In the genomic region with DNA sequence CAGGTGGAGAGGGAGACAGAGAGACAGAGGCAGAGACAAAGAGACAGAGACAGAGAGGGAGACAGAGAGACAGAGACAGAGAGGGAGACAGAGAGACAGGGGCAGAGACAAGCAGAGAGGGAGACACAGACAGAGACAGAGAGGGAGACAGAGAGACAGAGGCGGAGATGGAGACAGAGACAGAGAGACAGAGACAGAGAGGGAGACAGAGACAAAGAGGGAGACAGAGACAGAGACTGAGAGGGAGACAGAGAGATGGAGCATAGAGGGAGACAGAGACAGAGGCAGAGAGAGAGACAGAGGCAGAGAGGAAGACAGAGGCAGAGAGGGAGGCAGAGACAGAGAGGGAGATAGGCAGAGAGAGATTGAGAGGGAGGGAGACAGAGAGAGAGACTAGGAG, we compare ENCODE assay signal across 1 cellular context.
TF ChIP-seq lines count a peak whose summit lies in the region.

No MANE protein-coding gene starts in this region.

TF ChIP-seq in GM23338, 12 proteins besides CTCF, POLR2A, EP300 and RAD21 (continued from another document):
- TF ChIP-seq, protein P1, sequence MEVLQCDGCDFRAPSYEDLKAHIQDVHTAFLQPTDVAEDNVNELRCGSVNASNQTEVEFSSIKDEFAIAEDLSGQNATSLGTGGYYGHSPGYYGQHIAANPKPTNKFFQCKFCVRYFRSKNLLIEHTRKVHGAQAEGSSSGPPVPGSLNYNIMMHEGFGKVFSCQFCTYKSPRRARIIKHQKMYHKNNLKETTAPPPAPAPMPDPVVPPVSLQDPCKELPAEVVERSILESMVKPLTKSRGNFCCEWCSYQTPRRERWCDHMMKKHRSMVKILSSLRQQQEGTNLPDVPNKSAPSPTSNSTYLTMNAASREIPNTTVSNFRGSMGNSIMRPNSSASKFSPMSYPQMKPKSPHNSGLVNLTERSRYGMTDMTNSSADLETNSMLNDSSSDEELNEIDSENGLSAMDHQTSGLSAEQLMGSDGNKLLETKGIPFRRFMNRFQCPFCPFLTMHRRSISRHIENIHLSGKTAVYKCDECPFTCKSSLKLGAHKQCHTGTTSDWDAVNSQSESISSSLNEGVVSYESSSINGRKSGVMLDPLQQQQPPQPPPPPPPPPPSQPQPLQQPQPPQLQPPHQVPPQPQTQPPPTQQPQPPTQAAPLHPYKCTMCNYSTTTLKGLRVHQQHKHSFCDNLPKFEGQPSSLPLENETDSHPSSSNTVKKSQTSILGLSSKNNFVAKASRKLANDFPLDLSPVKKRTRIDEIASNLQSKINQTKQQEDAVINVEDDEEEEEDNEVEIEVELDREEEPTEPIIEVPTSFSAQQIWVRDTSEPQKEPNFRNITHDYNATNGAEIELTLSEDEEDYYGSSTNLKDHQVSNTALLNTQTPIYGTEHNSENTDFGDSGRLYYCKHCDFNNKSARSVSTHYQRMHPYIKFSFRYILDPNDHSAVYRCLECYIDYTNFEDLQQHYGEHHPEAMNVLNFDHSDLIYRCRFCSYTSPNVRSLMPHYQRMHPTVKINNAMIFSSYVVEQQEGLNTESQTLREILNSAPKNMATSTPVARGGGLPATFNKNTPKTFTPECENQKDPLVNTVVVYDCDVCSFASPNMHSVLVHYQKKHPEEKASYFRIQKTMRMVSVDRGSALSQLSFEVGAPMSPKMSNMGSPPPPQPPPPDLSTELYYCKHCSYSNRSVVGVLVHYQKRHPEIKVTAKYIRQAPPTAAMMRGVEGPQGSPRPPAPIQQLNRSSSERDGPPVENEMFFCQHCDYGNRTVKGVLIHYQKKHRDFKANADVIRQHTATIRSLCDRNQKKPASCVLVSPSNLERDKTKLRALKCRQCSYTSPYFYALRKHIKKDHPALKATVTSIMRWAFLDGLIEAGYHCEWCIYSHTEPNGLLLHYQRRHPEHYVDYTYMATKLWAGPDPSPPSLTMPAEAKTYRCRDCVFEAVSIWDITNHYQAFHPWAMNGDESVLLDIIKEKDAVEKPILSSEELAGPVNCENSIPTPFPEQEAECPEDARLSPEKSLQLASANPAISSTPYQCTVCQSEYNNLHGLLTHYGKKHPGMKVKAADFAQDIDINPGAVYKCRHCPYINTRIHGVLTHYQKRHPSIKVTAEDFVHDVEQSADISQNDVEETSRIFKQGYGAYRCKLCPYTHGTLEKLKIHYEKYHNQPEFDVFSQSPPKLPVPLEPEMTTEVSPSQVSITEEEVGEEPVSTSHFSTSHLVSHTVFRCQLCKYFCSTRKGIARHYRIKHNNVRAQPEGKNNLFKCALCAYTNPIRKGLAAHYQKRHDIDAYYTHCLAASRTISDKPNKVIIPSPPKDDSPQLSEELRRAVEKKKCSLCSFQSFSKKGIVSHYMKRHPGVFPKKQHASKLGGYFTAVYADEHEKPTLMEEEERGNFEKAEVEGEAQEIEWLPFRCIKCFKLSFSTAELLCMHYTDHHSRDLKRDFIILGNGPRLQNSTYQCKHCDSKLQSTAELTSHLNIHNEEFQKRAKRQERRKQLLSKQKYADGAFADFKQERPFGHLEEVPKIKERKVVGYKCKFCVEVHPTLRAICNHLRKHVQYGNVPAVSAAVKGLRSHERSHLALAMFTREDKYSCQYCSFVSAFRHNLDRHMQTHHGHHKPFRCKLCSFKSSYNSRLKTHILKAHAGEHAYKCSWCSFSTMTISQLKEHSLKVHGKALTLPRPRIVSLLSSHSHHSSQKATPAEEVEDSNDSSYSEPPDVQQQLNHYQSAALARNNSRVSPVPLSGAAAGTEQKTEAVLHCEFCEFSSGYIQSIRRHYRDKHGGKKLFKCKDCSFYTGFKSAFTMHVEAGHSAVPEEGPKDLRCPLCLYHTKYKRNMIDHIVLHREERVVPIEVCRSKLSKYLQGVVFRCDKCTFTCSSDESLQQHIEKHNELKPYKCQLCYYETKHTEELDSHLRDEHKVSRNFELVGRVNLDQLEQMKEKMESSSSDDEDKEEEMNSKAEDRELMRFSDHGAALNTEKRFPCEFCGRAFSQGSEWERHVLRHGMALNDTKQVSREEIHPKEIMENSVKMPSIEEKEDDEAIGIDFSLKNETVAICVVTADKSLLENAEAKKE (CRISPR knock-in tag; IDR thresholded peaks at IDR 0.05) = no peak
- no peak for TF ChIP-seq EZH2 (IDR thresholded peaks at IDR 0.05; ENCODE audit: low read depth, unreplicated experiment)
- TF ChIP-seq JUNB (IDR thresholded peaks at IDR 0.05; ENCODE audit: unreplicated experiment) = no peak
- TF ChIP-seq, protein P2, sequence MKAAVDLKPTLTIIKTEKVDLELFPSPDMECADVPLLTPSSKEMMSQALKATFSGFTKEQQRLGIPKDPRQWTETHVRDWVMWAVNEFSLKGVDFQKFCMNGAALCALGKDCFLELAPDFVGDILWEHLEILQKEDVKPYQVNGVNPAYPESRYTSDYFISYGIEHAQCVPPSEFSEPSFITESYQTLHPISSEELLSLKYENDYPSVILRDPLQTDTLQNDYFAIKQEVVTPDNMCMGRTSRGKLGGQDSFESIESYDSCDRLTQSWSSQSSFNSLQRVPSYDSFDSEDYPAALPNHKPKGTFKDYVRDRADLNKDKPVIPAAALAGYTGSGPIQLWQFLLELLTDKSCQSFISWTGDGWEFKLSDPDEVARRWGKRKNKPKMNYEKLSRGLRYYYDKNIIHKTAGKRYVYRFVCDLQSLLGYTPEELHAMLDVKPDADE (IDR thresholded peaks at IDR 0.05) = no peak
- TF ChIP-seq, protein P3, sequence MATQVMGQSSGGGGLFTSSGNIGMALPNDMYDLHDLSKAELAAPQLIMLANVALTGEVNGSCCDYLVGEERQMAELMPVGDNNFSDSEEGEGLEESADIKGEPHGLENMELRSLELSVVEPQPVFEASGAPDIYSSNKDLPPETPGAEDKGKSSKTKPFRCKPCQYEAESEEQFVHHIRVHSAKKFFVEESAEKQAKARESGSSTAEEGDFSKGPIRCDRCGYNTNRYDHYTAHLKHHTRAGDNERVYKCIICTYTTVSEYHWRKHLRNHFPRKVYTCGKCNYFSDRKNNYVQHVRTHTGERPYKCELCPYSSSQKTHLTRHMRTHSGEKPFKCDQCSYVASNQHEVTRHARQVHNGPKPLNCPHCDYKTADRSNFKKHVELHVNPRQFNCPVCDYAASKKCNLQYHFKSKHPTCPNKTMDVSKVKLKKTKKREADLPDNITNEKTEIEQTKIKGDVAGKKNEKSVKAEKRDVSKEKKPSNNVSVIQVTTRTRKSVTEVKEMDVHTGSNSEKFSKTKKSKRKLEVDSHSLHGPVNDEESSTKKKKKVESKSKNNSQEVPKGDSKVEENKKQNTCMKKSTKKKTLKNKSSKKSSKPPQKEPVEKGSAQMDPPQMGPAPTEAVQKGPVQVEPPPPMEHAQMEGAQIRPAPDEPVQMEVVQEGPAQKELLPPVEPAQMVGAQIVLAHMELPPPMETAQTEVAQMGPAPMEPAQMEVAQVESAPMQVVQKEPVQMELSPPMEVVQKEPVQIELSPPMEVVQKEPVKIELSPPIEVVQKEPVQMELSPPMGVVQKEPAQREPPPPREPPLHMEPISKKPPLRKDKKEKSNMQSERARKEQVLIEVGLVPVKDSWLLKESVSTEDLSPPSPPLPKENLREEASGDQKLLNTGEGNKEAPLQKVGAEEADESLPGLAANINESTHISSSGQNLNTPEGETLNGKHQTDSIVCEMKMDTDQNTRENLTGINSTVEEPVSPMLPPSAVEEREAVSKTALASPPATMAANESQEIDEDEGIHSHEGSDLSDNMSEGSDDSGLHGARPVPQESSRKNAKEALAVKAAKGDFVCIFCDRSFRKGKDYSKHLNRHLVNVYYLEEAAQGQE (IDR thresholded peaks at IDR 0.05; ENCODE audit: unreplicated experiment) = no peak
- no peak for TF ChIP-seq CREB1 (CRISPR knock-in tag; IDR thresholded peaks at IDR 0.05; ENCODE audit: low read depth)
- TF ChIP-seq EZH2phosphoT487 (IDR thresholded peaks at IDR 0.05; ENCODE audit: unreplicated experiment) = no peak
- TF ChIP-seq STAT1 (IDR thresholded peaks at IDR 0.05; ENCODE audit: unreplicated experiment) = no peak
- no peak for TF ChIP-seq ZNF331 (CRISPR knock-in tag; IDR thresholded peaks at IDR 0.05; ENCODE audit: low read depth)
- no peak for TF ChIP-seq ZNF114 (CRISPR knock-in tag; IDR thresholded peaks at IDR 0.05)
- no peak for TF ChIP-seq POLR2AphosphoS5 (IDR thresholded peaks at IDR 0.05; ENCODE audit: low read depth)
